ENCODE assay signal across 1 cellular context in the genomic region with DNA sequence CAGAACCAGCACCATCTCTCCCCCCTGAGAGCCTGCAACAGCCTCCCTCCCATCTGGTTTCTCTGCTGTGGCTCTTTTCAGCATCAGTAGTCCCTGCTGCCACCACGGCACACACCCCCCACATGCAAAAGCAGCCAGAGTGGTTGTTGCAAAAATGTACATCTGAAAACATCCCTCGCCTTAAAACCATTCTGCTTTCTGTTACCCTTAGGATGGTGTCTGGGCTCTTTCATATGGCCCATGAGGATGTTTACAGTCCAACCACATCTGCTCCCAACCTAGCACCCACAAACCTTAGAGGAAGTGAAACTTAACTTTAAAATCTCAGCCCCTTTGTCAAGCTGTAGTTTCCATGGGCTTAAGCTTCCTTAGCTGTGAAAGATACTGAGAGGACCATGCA.
TF ChIP-seq lines count a peak whose summit lies in the region.

No MANE protein-coding gene starts in this region.

TF ChIP-seq in GM23338, 12 proteins besides CTCF, POLR2A, EP300 and RAD21 (continued from another document):
- TF ChIP-seq, protein P1, sequence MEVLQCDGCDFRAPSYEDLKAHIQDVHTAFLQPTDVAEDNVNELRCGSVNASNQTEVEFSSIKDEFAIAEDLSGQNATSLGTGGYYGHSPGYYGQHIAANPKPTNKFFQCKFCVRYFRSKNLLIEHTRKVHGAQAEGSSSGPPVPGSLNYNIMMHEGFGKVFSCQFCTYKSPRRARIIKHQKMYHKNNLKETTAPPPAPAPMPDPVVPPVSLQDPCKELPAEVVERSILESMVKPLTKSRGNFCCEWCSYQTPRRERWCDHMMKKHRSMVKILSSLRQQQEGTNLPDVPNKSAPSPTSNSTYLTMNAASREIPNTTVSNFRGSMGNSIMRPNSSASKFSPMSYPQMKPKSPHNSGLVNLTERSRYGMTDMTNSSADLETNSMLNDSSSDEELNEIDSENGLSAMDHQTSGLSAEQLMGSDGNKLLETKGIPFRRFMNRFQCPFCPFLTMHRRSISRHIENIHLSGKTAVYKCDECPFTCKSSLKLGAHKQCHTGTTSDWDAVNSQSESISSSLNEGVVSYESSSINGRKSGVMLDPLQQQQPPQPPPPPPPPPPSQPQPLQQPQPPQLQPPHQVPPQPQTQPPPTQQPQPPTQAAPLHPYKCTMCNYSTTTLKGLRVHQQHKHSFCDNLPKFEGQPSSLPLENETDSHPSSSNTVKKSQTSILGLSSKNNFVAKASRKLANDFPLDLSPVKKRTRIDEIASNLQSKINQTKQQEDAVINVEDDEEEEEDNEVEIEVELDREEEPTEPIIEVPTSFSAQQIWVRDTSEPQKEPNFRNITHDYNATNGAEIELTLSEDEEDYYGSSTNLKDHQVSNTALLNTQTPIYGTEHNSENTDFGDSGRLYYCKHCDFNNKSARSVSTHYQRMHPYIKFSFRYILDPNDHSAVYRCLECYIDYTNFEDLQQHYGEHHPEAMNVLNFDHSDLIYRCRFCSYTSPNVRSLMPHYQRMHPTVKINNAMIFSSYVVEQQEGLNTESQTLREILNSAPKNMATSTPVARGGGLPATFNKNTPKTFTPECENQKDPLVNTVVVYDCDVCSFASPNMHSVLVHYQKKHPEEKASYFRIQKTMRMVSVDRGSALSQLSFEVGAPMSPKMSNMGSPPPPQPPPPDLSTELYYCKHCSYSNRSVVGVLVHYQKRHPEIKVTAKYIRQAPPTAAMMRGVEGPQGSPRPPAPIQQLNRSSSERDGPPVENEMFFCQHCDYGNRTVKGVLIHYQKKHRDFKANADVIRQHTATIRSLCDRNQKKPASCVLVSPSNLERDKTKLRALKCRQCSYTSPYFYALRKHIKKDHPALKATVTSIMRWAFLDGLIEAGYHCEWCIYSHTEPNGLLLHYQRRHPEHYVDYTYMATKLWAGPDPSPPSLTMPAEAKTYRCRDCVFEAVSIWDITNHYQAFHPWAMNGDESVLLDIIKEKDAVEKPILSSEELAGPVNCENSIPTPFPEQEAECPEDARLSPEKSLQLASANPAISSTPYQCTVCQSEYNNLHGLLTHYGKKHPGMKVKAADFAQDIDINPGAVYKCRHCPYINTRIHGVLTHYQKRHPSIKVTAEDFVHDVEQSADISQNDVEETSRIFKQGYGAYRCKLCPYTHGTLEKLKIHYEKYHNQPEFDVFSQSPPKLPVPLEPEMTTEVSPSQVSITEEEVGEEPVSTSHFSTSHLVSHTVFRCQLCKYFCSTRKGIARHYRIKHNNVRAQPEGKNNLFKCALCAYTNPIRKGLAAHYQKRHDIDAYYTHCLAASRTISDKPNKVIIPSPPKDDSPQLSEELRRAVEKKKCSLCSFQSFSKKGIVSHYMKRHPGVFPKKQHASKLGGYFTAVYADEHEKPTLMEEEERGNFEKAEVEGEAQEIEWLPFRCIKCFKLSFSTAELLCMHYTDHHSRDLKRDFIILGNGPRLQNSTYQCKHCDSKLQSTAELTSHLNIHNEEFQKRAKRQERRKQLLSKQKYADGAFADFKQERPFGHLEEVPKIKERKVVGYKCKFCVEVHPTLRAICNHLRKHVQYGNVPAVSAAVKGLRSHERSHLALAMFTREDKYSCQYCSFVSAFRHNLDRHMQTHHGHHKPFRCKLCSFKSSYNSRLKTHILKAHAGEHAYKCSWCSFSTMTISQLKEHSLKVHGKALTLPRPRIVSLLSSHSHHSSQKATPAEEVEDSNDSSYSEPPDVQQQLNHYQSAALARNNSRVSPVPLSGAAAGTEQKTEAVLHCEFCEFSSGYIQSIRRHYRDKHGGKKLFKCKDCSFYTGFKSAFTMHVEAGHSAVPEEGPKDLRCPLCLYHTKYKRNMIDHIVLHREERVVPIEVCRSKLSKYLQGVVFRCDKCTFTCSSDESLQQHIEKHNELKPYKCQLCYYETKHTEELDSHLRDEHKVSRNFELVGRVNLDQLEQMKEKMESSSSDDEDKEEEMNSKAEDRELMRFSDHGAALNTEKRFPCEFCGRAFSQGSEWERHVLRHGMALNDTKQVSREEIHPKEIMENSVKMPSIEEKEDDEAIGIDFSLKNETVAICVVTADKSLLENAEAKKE (CRISPR knock-in tag; IDR thresholded peaks at IDR 0.05): no peak
- TF ChIP-seq CREB1 (CRISPR knock-in tag; IDR thresholded peaks at IDR 0.05; ENCODE audit: low read depth) (no peak), EZH2 (IDR thresholded peaks at IDR 0.05; ENCODE audit: low read depth, unreplicated experiment) (no peak), ZNF114 (CRISPR knock-in tag; IDR thresholded peaks at IDR 0.05) (no peak), ZNF331 (CRISPR knock-in tag; IDR thresholded peaks at IDR 0.05; ENCODE audit: low read depth) (no peak), JUNB (IDR thresholded peaks at IDR 0.05; ENCODE audit: unreplicated experiment) (no peak), NANOG (IDR thresholded peaks at IDR 0.05; ENCODE audit: borderline replicate concordance) (no peak)
- TF ChIP-seq, protein P2, sequence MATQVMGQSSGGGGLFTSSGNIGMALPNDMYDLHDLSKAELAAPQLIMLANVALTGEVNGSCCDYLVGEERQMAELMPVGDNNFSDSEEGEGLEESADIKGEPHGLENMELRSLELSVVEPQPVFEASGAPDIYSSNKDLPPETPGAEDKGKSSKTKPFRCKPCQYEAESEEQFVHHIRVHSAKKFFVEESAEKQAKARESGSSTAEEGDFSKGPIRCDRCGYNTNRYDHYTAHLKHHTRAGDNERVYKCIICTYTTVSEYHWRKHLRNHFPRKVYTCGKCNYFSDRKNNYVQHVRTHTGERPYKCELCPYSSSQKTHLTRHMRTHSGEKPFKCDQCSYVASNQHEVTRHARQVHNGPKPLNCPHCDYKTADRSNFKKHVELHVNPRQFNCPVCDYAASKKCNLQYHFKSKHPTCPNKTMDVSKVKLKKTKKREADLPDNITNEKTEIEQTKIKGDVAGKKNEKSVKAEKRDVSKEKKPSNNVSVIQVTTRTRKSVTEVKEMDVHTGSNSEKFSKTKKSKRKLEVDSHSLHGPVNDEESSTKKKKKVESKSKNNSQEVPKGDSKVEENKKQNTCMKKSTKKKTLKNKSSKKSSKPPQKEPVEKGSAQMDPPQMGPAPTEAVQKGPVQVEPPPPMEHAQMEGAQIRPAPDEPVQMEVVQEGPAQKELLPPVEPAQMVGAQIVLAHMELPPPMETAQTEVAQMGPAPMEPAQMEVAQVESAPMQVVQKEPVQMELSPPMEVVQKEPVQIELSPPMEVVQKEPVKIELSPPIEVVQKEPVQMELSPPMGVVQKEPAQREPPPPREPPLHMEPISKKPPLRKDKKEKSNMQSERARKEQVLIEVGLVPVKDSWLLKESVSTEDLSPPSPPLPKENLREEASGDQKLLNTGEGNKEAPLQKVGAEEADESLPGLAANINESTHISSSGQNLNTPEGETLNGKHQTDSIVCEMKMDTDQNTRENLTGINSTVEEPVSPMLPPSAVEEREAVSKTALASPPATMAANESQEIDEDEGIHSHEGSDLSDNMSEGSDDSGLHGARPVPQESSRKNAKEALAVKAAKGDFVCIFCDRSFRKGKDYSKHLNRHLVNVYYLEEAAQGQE (IDR thresholded peaks at IDR 0.05; ENCODE audit: unreplicated experiment): no peak
